Comparison of ENCODE assay signal across 1 cellular context in the genomic region with DNA sequence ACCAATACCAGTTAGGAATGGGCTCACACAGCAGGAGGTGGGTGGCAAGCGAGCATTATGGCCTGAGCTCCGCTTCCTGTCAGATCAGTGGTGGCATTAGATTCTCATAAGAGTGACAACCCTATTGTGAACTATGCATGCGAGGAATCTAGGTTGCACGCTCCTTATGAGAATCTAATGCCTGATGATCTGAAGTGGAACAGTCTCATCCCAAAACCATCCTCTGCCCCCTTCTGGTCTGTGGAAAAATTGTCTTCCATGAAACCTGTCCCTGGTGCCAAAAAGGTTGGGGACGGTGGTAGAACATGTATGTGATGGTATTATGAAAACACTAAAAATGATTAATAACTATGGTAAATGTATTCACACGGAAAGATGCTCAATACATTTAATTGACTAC.
TF ChIP-seq lines count a peak whose summit lies in the region.

No MANE protein-coding gene starts in this region.

TF ChIP-seq in GM23338, 12 proteins besides CTCF, POLR2A, EP300 and RAD21:
- TF ChIP-seq, protein P1, sequence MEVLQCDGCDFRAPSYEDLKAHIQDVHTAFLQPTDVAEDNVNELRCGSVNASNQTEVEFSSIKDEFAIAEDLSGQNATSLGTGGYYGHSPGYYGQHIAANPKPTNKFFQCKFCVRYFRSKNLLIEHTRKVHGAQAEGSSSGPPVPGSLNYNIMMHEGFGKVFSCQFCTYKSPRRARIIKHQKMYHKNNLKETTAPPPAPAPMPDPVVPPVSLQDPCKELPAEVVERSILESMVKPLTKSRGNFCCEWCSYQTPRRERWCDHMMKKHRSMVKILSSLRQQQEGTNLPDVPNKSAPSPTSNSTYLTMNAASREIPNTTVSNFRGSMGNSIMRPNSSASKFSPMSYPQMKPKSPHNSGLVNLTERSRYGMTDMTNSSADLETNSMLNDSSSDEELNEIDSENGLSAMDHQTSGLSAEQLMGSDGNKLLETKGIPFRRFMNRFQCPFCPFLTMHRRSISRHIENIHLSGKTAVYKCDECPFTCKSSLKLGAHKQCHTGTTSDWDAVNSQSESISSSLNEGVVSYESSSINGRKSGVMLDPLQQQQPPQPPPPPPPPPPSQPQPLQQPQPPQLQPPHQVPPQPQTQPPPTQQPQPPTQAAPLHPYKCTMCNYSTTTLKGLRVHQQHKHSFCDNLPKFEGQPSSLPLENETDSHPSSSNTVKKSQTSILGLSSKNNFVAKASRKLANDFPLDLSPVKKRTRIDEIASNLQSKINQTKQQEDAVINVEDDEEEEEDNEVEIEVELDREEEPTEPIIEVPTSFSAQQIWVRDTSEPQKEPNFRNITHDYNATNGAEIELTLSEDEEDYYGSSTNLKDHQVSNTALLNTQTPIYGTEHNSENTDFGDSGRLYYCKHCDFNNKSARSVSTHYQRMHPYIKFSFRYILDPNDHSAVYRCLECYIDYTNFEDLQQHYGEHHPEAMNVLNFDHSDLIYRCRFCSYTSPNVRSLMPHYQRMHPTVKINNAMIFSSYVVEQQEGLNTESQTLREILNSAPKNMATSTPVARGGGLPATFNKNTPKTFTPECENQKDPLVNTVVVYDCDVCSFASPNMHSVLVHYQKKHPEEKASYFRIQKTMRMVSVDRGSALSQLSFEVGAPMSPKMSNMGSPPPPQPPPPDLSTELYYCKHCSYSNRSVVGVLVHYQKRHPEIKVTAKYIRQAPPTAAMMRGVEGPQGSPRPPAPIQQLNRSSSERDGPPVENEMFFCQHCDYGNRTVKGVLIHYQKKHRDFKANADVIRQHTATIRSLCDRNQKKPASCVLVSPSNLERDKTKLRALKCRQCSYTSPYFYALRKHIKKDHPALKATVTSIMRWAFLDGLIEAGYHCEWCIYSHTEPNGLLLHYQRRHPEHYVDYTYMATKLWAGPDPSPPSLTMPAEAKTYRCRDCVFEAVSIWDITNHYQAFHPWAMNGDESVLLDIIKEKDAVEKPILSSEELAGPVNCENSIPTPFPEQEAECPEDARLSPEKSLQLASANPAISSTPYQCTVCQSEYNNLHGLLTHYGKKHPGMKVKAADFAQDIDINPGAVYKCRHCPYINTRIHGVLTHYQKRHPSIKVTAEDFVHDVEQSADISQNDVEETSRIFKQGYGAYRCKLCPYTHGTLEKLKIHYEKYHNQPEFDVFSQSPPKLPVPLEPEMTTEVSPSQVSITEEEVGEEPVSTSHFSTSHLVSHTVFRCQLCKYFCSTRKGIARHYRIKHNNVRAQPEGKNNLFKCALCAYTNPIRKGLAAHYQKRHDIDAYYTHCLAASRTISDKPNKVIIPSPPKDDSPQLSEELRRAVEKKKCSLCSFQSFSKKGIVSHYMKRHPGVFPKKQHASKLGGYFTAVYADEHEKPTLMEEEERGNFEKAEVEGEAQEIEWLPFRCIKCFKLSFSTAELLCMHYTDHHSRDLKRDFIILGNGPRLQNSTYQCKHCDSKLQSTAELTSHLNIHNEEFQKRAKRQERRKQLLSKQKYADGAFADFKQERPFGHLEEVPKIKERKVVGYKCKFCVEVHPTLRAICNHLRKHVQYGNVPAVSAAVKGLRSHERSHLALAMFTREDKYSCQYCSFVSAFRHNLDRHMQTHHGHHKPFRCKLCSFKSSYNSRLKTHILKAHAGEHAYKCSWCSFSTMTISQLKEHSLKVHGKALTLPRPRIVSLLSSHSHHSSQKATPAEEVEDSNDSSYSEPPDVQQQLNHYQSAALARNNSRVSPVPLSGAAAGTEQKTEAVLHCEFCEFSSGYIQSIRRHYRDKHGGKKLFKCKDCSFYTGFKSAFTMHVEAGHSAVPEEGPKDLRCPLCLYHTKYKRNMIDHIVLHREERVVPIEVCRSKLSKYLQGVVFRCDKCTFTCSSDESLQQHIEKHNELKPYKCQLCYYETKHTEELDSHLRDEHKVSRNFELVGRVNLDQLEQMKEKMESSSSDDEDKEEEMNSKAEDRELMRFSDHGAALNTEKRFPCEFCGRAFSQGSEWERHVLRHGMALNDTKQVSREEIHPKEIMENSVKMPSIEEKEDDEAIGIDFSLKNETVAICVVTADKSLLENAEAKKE (CRISPR knock-in tag; IDR thresholded peaks at IDR 0.05) = no peak
- TF ChIP-seq, protein P2, sequence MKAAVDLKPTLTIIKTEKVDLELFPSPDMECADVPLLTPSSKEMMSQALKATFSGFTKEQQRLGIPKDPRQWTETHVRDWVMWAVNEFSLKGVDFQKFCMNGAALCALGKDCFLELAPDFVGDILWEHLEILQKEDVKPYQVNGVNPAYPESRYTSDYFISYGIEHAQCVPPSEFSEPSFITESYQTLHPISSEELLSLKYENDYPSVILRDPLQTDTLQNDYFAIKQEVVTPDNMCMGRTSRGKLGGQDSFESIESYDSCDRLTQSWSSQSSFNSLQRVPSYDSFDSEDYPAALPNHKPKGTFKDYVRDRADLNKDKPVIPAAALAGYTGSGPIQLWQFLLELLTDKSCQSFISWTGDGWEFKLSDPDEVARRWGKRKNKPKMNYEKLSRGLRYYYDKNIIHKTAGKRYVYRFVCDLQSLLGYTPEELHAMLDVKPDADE (IDR thresholded peaks at IDR 0.05) = no peak
- TF ChIP-seq POLR2AphosphoS5 (IDR thresholded peaks at IDR 0.05; ENCODE audit: low read depth) (no peak), ZNF331 (CRISPR knock-in tag; IDR thresholded peaks at IDR 0.05; ENCODE audit: low read depth) (no peak), CREB1 (CRISPR knock-in tag; IDR thresholded peaks at IDR 0.05; ENCODE audit: low read depth) (no peak), EZH2 (IDR thresholded peaks at IDR 0.05; ENCODE audit: low read depth, unreplicated experiment) (no peak), ZNF114 (CRISPR knock-in tag; IDR thresholded peaks at IDR 0.05) (no peak), STAT1 (IDR thresholded peaks at IDR 0.05; ENCODE audit: unreplicated experiment) (no peak), JUNB (IDR thresholded peaks at IDR 0.05; ENCODE audit: unreplicated experiment) (no peak), NANOG (IDR thresholded peaks at IDR 0.05; ENCODE audit: borderline replicate concordance) (no peak), EZH2phosphoT487 (IDR thresholded peaks at IDR 0.05; ENCODE audit: unreplicated experiment) (no peak)
- TF ChIP-seq, protein P3, sequence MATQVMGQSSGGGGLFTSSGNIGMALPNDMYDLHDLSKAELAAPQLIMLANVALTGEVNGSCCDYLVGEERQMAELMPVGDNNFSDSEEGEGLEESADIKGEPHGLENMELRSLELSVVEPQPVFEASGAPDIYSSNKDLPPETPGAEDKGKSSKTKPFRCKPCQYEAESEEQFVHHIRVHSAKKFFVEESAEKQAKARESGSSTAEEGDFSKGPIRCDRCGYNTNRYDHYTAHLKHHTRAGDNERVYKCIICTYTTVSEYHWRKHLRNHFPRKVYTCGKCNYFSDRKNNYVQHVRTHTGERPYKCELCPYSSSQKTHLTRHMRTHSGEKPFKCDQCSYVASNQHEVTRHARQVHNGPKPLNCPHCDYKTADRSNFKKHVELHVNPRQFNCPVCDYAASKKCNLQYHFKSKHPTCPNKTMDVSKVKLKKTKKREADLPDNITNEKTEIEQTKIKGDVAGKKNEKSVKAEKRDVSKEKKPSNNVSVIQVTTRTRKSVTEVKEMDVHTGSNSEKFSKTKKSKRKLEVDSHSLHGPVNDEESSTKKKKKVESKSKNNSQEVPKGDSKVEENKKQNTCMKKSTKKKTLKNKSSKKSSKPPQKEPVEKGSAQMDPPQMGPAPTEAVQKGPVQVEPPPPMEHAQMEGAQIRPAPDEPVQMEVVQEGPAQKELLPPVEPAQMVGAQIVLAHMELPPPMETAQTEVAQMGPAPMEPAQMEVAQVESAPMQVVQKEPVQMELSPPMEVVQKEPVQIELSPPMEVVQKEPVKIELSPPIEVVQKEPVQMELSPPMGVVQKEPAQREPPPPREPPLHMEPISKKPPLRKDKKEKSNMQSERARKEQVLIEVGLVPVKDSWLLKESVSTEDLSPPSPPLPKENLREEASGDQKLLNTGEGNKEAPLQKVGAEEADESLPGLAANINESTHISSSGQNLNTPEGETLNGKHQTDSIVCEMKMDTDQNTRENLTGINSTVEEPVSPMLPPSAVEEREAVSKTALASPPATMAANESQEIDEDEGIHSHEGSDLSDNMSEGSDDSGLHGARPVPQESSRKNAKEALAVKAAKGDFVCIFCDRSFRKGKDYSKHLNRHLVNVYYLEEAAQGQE (IDR thresholded peaks at IDR 0.05; ENCODE audit: unreplicated experiment) = no peak
TF ChIP-seq in GM23338: peak in this region for 0.
